Comparison of ENCODE assay signal across 10 cellular contexts in the genomic region with DNA sequence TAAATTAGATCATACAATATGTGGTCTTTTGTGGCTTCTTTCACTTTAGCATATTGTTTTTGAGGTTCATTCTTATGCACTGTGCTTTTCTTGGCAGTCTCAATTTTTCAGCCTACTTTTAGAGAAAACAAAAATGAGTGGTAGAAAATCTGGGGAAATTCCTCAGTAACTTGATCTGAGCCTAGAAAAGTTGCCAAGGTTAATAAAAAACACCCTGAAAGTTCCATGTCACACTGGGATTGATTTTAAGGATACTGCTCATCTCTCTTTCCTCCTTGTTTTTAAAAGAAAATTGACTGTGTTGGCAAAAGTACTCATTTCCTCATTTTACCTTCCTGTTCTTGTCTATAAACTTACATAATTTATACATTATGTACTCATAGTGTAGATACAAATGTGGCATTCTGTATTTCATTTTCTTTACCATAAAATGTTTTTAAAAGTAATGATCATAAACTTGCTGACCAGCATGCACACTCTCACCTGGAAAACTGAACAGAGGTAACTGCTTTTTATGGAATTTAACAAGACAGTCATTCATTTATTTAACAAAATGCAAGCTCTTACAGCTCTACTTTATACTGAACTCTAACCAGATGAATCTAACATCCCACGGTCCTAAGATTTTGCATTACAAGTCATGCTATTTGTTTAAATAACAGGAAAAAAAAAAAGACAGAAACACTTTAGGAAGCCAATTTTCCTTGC. TPM values are rescaled to one million over a fixed set of nuclear protein-coding genes. Genes with fewer than 3 reads are reported as not detected.
DNase-seq lines count a peak whose midpoint lies in the region; ATAC-seq, FAIRE-seq and TF ChIP-seq lines count a peak whose summit lies in the region.
"Had no signal": no experiment of that assay in that cellular context is flagged by ENCODE, and none has a peak within 500 bp of the region (broad histone marks: within the 10 kb centered on the region; RNA-seq: fewer than 3 reads in every experiment).

No MANE protein-coding gene starts in this region.

- peak overlapping the region; percentile 64 for H3K4me2 ChIP-seq in astrocyte (ENCODE audit: low read length)

- peaks cover 27% of the 10 kb centered on the region for H3K4me1 Mint-ChIP-seq in astrocyte (ENCODE audit: low read depth, unreplicated experiment)

- H3K36me3 Mint-ChIP-seq in astrocyte (ENCODE audit: low read depth, unreplicated experiment), result no peaks in the 10 kb centered on the region

- no peaks in the 10 kb centered on the region for H3K9me3 ChIP-seq in astrocyte (ENCODE audit: insufficient read depth, low read depth, low read length)
- no peaks in the 10 kb centered on the region for H3K9me3 ChIP-seq in neutrophil
- no peaks in the 10 kb centered on the region for H3K9me3 ChIP-seq in aorta (ENCODE audit: control insufficient read depth, low read length)

- ATAC-seq in HG03378 (IDR thresholded peaks at IDR 0.05; ENCODE audit: unreplicated experiment) (peak; percentile 6), HG03108 (IDR thresholded peaks at IDR 0.05; ENCODE audit: unreplicated experiment) (no peak), aorta (ENCODE audit: low FRiP score) (no peak), GM21526 (IDR thresholded peaks at IDR 0.05; ENCODE audit: low FRiP score, unreplicated experiment) (no peak), GM19328 (IDR thresholded peaks at IDR 0.05; ENCODE audit: unreplicated experiment) (no peak)

- peaks cover 21% of the 10 kb centered on the region for H3K4me1 ChIP-seq in astrocyte (ENCODE audit: insufficient read depth, low read length)
- peaks cover 12 to 15% of the 10 kb centered on the region in 2 experiments for H3K4me1 ChIP-seq in neutrophil (ENCODE audit: control insufficient read depth in 1 of 2, insufficient read depth in 1 of 2, low read depth in 1 of 2, low read length in 1 of 2)
- H3K4me1 ChIP-seq in aorta (ENCODE audit: control insufficient read depth in 1 of 2, insufficient read depth in 2 of 2, low read length in 2 of 2), result peaks cover 0 to 9% of the 10 kb centered on the region in 2 donors

- 12 to 14% methylated on average over 1 of the region's 1 CpG for WGBS in aorta, 2 donors

- no peak overlapping the region for H2AFZ ChIP-seq in astrocyte (ENCODE audit: low read depth, low read length)

- no peak for FAIRE-seq in astrocyte (lab: Jason Lieb, UNC)

- no peaks in the 10 kb centered on the region for H3K79me2 ChIP-seq in astrocyte (ENCODE audit: insufficient read depth, low read length)

- H3K27ac ChIP-seq in astrocyte (ENCODE audit: low read depth, low read length) (peak overlapping the region; percentile 72), neutrophil (peak overlapping the region; percentile 36), aorta (ENCODE audit: low read depth in 1 of 2, low read length in 2 of 2) (no peak overlapping the region)

- H3K27me3 ChIP-seq in astrocyte (ENCODE audit: insufficient read depth, low read length) (no peaks in the 10 kb centered on the region), neutrophil (no peaks in the 10 kb centered on the region), aorta (ENCODE audit: control insufficient read depth in 1 of 2, insufficient read depth in 2 of 2, low read length in 1 of 2) (no peaks in the 10 kb centered on the region)

- H3K9me3 Mint-ChIP-seq in astrocyte (ENCODE audit: unreplicated experiment), result peaks cover 3% of the 10 kb centered on the region

- intact Hi-C loops in aorta (cut with DNase I), result loop anchor here in 1 of 2 donors (5.0 kb wide), 1 partner anchor 39 kb away; no protein-coding TSS in a partner anchor

- no peak overlapping the region for H3K4me3 ChIP-seq in astrocyte (ENCODE audit: insufficient read depth, low read depth, low read length)
- H3K4me3 ChIP-seq in neutrophil (ENCODE audit: low read depth in 1 of 2, low read length in 1 of 2), result no peak overlapping the region
- H3K4me3 ChIP-seq in aorta (ENCODE audit: low read length in 2 of 2), result no peak overlapping the region

- H3K36me3 ChIP-seq in astrocyte (ENCODE audit: insufficient read depth, low read length), result no peaks in the 10 kb centered on the region
- H3K36me3 ChIP-seq in neutrophil, result no peaks in the 10 kb centered on the region
- no peaks in the 10 kb centered on the region for H3K36me3 ChIP-seq in aorta (ENCODE audit: control insufficient read depth in 1 of 2, insufficient read depth in 2 of 2, low read length in 1 of 2)

- H3K27ac Mint-ChIP-seq in astrocyte (ENCODE audit: unreplicated experiment), result peak overlapping the region; percentile 43

- DNase-seq in Daoy (ENCODE audit: low read depth) (peak; percentile 23), astrocyte (ENCODE audit: low read depth) (peak; percentile 85), aorta (no peak)
- DNase-seq: NCI-H1105, T1000 had no signal

- H3K9ac ChIP-seq in astrocyte (ENCODE audit: low read length), result peak overlapping the region; percentile 65

- TF ChIP-seq CTCF in astrocyte (IDR thresholded peaks at IDR 0.05; ENCODE audit: insufficient read depth, low read depth, low read length) (no peak), neutrophil (IDR thresholded peaks at IDR 0.05) (no peak)

- peaks cover under 1% of the 10 kb centered on the region for H3K27me3 Mint-ChIP-seq in astrocyte (ENCODE audit: low read depth, unreplicated experiment)

- no peaks in the 10 kb centered on the region for H4K20me1 ChIP-seq in astrocyte (ENCODE audit: insufficient read depth, low read length)

- H3K4me3 Mint-ChIP-seq in astrocyte (ENCODE audit: unreplicated experiment), result no peak overlapping the region

RNA-seq across cellular contexts. Expression of gene SH3BP5, which starts 28.6 kb away (rescaled TPM):
- total RNA-seq in Daoy (2014; rRNA removed; shearing (Covaris generic)), result 20.3 and 21.0 TPM in 2 replicates
- total RNA-seq in astrocyte (25.2 and 27.5 TPM in 2 replicates), aorta (10 to 100 TPM; 79.9 to 93.1 TPM)
- polyA plus RNA-seq in aorta, result 10 to 100 TPM; 26.5 to 62.6 TPM

Comparison
In these comparisons a context has a peak if more than half of its experiments do, and no peak if none do; other contexts are left out.
1. DNase-seq: peak in Daoy (single experiment) and astrocyte (single experiment); none in aorta (0 of 2).
2. H3K27ac ChIP-seq: peak in astrocyte (single experiment) and neutrophil (single experiment); none in aorta (0 of 2).